In genomic region chr16:57637424-57637823, GRCh38 we compare ENCODE assay signal across 16 cellular contexts. TPM values are rescaled to one million over a fixed set of nuclear protein-coding genes. Genes with fewer than 3 reads are reported as not detected.
DNase-seq lines count a peak whose midpoint lies in the region; ATAC-seq, FAIRE-seq and TF ChIP-seq lines count a peak whose summit lies in the region.
"Had no signal": no experiment of that assay in that cellular context is flagged by ENCODE, and none has a peak within 500 bp of the region (broad histone marks: within the 10 kb centered on the region; RNA-seq: fewer than 3 reads in every experiment).

No MANE protein-coding gene starts in this region.

- no peaks in the 10 kb centered on the region for H3K36me3 ChIP-seq in body of pancreas (replicated peaks in 1 of 2; ENCODE audit: insufficient read depth in 1 of 2, low read depth in 2 of 2)
- no peaks in the 10 kb centered on the region for H3K36me3 ChIP-seq in mammary epithelial cell (ENCODE audit: insufficient read depth, low read length)
- no peaks in the 10 kb centered on the region for H3K36me3 ChIP-seq in MG63

- peak overlapping the region in 1 of 2 experiments; percentile 42; a peak in 3 of 6 replicates for H3K27ac ChIP-seq in A549
- H3K27ac ChIP-seq in body of pancreas: peak overlapping the region; percentile 68 to 77 (median 72)
- H3K27ac ChIP-seq in mammary epithelial cell (ENCODE audit: insufficient read depth, low read depth, low read length): no peak overlapping the region
- H3K27ac ChIP-seq: HL-60 had no signal

- in situ Hi-C loops in mammary epithelial cell (cut with MboI; ENCODE audit: low sequenced_read_pairs in 2 of 2): no loop called here

- FAIRE-seq in A549 (lab: Jason Lieb, UNC): no peak

- CTCF ChIA-PET in A549 (lab: Yijun Ruan, JAX): interaction anchor here (1.1 to 12.7 kb wide), 9 partner anchors 10 to 485 kb away, joined by 3 to 227 read pairs (median 9); partner anchors contain the start of gene ADGRG1
- CTCF ChIA-PET in mammary epithelial cell (lab: Charles Lee; ENCODE audit: low non-redundant PET): interaction anchor here (0.7 kb wide), 1 partner anchor 46 kb away, joined by 3 read pairs; no protein-coding TSS in a partner anchor

- H3K4me2 ChIP-seq in A549 (0 out of 3 replicates have a peak overlapping the region, but pooled peaks have one; percentile 8), mammary epithelial cell (ENCODE audit: insufficient read depth, low read depth, low read length) (no peak overlapping the region)

- H3K27me3 ChIP-seq in body of pancreas: no peaks in the 10 kb centered on the region
- H3K27me3 ChIP-seq in mammary epithelial cell (ENCODE audit: insufficient read depth, low read length): no peaks in the 10 kb centered on the region
- no peaks in the 10 kb centered on the region for H3K27me3 ChIP-seq in MG63

- no peak overlapping the region for H3K4me3 ChIP-seq in A549
- no peak overlapping the region for H3K4me3 ChIP-seq in body of pancreas
- H3K4me3 ChIP-seq in foreskin fibroblast (ENCODE audit: low read depth in 1 of 2, low read length in 2 of 2): no peak overlapping the region
- no peak overlapping the region for H3K4me3 ChIP-seq in mammary epithelial cell (replicated peaks in 1 of 3; ENCODE audit: insufficient read depth in 1 of 3, low read depth in 2 of 3, low read length in 3 of 3)
- H3K4me3 ChIP-seq in MG63: no peak overlapping the region

- H3K4me1 ChIP-seq in A549 (peaks cover 51% of the 10 kb centered on the region), body of pancreas (peaks cover 97% of the 10 kb centered on the region), mammary epithelial cell (ENCODE audit: insufficient read depth, low read length) (peaks cover 70% of the 10 kb centered on the region)

- ATAC-seq in A549 (no peak), body of pancreas (no peak), left ventricle myocardium superior (peak; percentile 67), omental fat pad (ENCODE audit: low FRiP score) (peak; percentile 6)
- ATAC-seq: naive thymus-derived CD8-positive, alpha-beta T cell had no signal

- TF ChIP-seq POLR2A in A549 (IDR thresholded peaks at IDR 0.05; ENCODE audit: low read length): no peak
- no peak for TF ChIP-seq POLR2A in body of pancreas (IDR thresholded peaks at IDR 0.05)

- H2AFZ ChIP-seq in mammary epithelial cell (ENCODE audit: low read depth, low read length): no peak overlapping the region

- WGBS in A549 (ENCODE audit: missing lambda C conversion rate): 88% methylated on average over 8 of the region's 8 CpGs
- WGBS in body of pancreas, 2 donors: 60% methylated on average over 8 of the region's 8 CpGs
- WGBS in mammary epithelial cell (ENCODE audit: low coverage, missing lambda C conversion rate): 52% methylated on average over 5 of the region's 8 CpGs

- intact Hi-C loops in body of pancreas (cut with DNase I) (no loop called here), left ventricle myocardium superior (cut with micrococcal nuclease) (no loop called here), mammary epithelial cell (cut with micrococcal nuclease) (no loop called here)

- no peak for TF ChIP-seq RAD21 in A549 (conservative IDR thresholded peaks at IDR 0.05 in 1 of 2, IDR thresholded peaks at IDR 0.05 in 1 of 2)

- no peak for TF ChIP-seq EP300 in A549 (IDR thresholded peaks at IDR 0.05)

- POLR2A ChIA-PET in A549 (lab: Yijun Ruan, JAX): no interaction called here

- no peak overlapping the region for H3K9ac ChIP-seq in mammary epithelial cell (ENCODE audit: insufficient read depth, low read length)

- TF ChIP-seq CTCF in A549 (IDR thresholded peaks at IDR 0.05): no peak
- TF ChIP-seq CTCF in body of pancreas (IDR thresholded peaks at IDR 0.05): no peak
- TF ChIP-seq CTCF in omental fat pad (IDR thresholded peaks at IDR 0.05): no peak
- TF ChIP-seq CTCF in foreskin fibroblast (IDR thresholded peaks at IDR 0.05; ENCODE audit: low read depth, low read length): no peak
- no peak for TF ChIP-seq CTCF in mammary epithelial cell (conservative IDR thresholded peaks at IDR 0.05 in 1 of 2, IDR thresholded peaks at IDR 0.05 in 1 of 2; ENCODE audit: extremely low read depth in 1 of 2, insufficient read depth in 1 of 2, low read depth in 1 of 2, low read length in 2 of 2)

- no peak for DNase-seq in A549 (ENCODE audit: low read depth in 1 of 2, low spot score in 1 of 2)
- no peak for DNase-seq in body of pancreas
- DNase-seq in left ventricle myocardium superior: peak; percentile 54
- no peak for DNase-seq in omental fat pad (ENCODE audit: low spot score)
- DNase-seq in foreskin fibroblast: no peak
- DNase-seq in mammary epithelial cell: no peak
- DNase-seq in NCI-H510A (lab: John Stamatoyannopoulos, UW): no peak
- DNase-seq in MG63: no peak
- DNase-seq: activated CD4-positive, alpha-beta T cell treated with anti-CD3 and anti-CD28 coated beads for 4 hours; activated gamma-delta T cell treated with Interleukin-2 at 50 U/mL for 16 hours; naive thymus-derived CD8-positive, alpha-beta T cell; NCI-H1105; NCI-H748 treated with DMSO at 0.1 percent for 48 hours; stimulated activated CD4-positive, alpha-beta T cell treated with anti-CD3 and anti-CD28 coated beads, Interleukin-2, amount 100 ng/mL, for 24 hours; stimulated activated naive CD4-positive, alpha-beta T cell had no signal

- dilution Hi-C loops in mammary epithelial cell (cut with HindIII; ENCODE audit: low sequenced_read_pairs): no loop called here

- peaks cover 87% of the 10 kb centered on the region for H3K79me2 ChIP-seq in mammary epithelial cell (ENCODE audit: insufficient read depth, low read length)

- H3K9me3 ChIP-seq in A549 (no peaks in the 10 kb centered on the region), body of pancreas (no peaks in the 10 kb centered on the region), mammary epithelial cell (replicated peaks; ENCODE audit: insufficient read depth, low read length) (no peaks in the 10 kb centered on the region), MG63 (no peaks in the 10 kb centered on the region)

- H4K20me1 ChIP-seq in mammary epithelial cell (ENCODE audit: insufficient read depth, low read length): no peaks in the 10 kb centered on the region

- no TSS peak for BruUV-seq in mammary epithelial cell (replicated peaks; lab: Mats Ljungman, UMichigan)

TF ChIP-seq in A549, 52 proteins besides CTCF, POLR2A, EP300 and RAD21 (continues in another document):
- TF ChIP-seq NR3C1 (IDR thresholded peaks at IDR 0.05): no peak
- TF ChIP-seq CBX8 (IDR thresholded peaks at IDR 0.05): no peak
- no peak for TF ChIP-seq NPAS2 (CRISPR knock-in tag; IDR thresholded peaks at IDR 0.05; ENCODE audit: borderline replicate concordance)
- TF ChIP-seq ZSCAN20 (CRISPR knock-in tag; IDR thresholded peaks at IDR 0.05): no peak
- TF ChIP-seq RFX5 (IDR thresholded peaks at IDR 0.05): no peak
- no peak for TF ChIP-seq MYC (IDR thresholded peaks at IDR 0.05; ENCODE audit: borderline replicate concordance, low read length)
- no peak for TF ChIP-seq CBX2 (IDR thresholded peaks at IDR 0.05; ENCODE audit: borderline replicate concordance, low read depth)
- TF ChIP-seq RARB (CRISPR knock-in tag; IDR thresholded peaks at IDR 0.05): no peak
- no peak for TF ChIP-seq ZNF302 (CRISPR knock-in tag; IDR thresholded peaks at IDR 0.05)
- no peak for TF ChIP-seq PHF8 (IDR thresholded peaks at IDR 0.05; ENCODE audit: borderline replicate concordance, low read depth)
- TF ChIP-seq ATOH8 (CRISPR knock-in tag; IDR thresholded peaks at IDR 0.05; ENCODE audit: low read depth): no peak

RNA-seq across cellular contexts. Expression of gene ADGRG1, which starts 9.0 kb away (rescaled TPM):
- polyA plus RNA-seq in A549 (2011; rRNA removed) (28.3 and 37.7 TPM in 2 replicates), A549 (2017; fragmentation: RNase III; extraction: RNeasy Plus Mini Kit Qiagen cat#74134 plus additional on column Dnase treatment) (91.8 to 142 TPM (median 130 TPM) in 3 replicates), mammary epithelial cell (125 TPM)
- 46.7 and 66.1 TPM in 2 replicates for polyA plus RNA-seq in A549 (2012; cell fraction: cytosol; rRNA removed)
- 102 and 106 TPM in 2 replicates for polyA plus RNA-seq in A549 (2012; cell fraction: nucleus; rRNA removed)
- 31.9 and 33.7 TPM in 2 replicates for polyA minus RNA-seq in A549 (2011; rRNA and poly(A)+ RNA removed)
- total RNA-seq in body of pancreas (10 to 100 TPM; 53.7 to 61.6 TPM), left ventricle myocardium superior (18.6 TPM), omental fat pad (10 to 100 TPM; 15.3 to 99.1 (median 70.5) TPM), mammary epithelial cell (100 to 1,000 TPM; 195 to 196 TPM)
- polyA minus RNA-seq in mammary epithelial cell: 186 TPM
- total RNA-seq in MG63 (2014; rRNA removed; shearing (Covaris generic); ENCODE audit: low replicate concordance): 1.4 and 1.6 TPM in 2 replicates

RNA-seq across cellular contexts. Expression of gene ADGRG3, which starts 30.7 kb away (rescaled TPM):
- polyA plus RNA-seq in A549 (2011; rRNA removed) (0.45 and 0.77 TPM in 2 replicates), A549 (2017; fragmentation: RNase III; extraction: RNeasy Plus Mini Kit Qiagen cat#74134 plus additional on column Dnase treatment) (0.17 to 0.34 TPM (median 0.25 TPM) in 3 replicates), mammary epithelial cell (not detected)
- 0.17 and 0.22 TPM in 2 replicates for polyA plus RNA-seq in A549 (2012; cell fraction: cytosol; rRNA removed)
- 0.70 and 0.87 TPM in 2 replicates for polyA plus RNA-seq in A549 (2012; cell fraction: nucleus; rRNA removed)
- polyA minus RNA-seq in A549 (2011; rRNA and poly(A)+ RNA removed): 0.41 and 1.2 TPM in 2 replicates
- total RNA-seq in body of pancreas (1 to 10 TPM; 2.0 to 6.0 TPM), left ventricle myocardium superior (0.82 TPM), omental fat pad (10 to 100 TPM in 1 of 4 donors, 1 to 10 TPM in 3; 2.3 to 17.7 (median 4.4) TPM), mammary epithelial cell (not detected)
- not detected for polyA minus RNA-seq in mammary epithelial cell
- not detected in 2 replicates for total RNA-seq in MG63 (2014; rRNA removed; shearing (Covaris generic); ENCODE audit: low replicate concordance)
- total RNA-seq: naive thymus-derived CD8-positive, alpha-beta T cell had no signal
- polyA plus RNA-seq: naive thymus-derived CD8-positive, alpha-beta T cell had no signal

RNA-seq across cellular contexts. Expression of gene DRC7, which starts 57.2 kb away (rescaled TPM):
- polyA plus RNA-seq in A549 (2011; rRNA removed) (0.17 and 0.28 TPM in 2 replicates), A549 (2017; fragmentation: RNase III; extraction: RNeasy Plus Mini Kit Qiagen cat#74134 plus additional on column Dnase treatment) (0.10 to 0.28 TPM (median 0.10 TPM) in 3 replicates), mammary epithelial cell (0.07 TPM)
- 0.05 and 0.19 TPM in 2 replicates for polyA plus RNA-seq in A549 (2012; cell fraction: cytosol; rRNA removed)
- 0.11 and 0.20 TPM in 2 replicates for polyA plus RNA-seq in A549 (2012; cell fraction: nucleus; rRNA removed)
- polyA minus RNA-seq in A549 (2011; rRNA and poly(A)+ RNA removed): 0.91 TPM in 1 of 2 replicates, not detected in the other
- total RNA-seq in body of pancreas (1 to 10 TPM in 1 of 2 donors, not detected in 1; 1.3 TPM), left ventricle myocardium superior (not detected), omental fat pad (under 1 TPM in 1 of 4 donors, not detected in 3; 0.65 TPM), mammary epithelial cell (not detected)
- not detected for polyA minus RNA-seq in mammary epithelial cell
- total RNA-seq in MG63 (2014; rRNA removed; shearing (Covaris generic); ENCODE audit: low replicate concordance): not detected in 2 replicates
- total RNA-seq: naive thymus-derived CD8-positive, alpha-beta T cell had no signal
- polyA plus RNA-seq: naive thymus-derived CD8-positive, alpha-beta T cell had no signal

Comparison
In these comparisons a context has a peak if more than half of its experiments do, and no peak if none do; other contexts are left out.
1. ATAC-seq: peak in left ventricle myocardium superior (single experiment) and omental fat pad (single experiment); none in A549 (0 of 2) and body of pancreas (single experiment).